ENCODE assay signal across 9 cellular contexts in the genomic region with DNA sequence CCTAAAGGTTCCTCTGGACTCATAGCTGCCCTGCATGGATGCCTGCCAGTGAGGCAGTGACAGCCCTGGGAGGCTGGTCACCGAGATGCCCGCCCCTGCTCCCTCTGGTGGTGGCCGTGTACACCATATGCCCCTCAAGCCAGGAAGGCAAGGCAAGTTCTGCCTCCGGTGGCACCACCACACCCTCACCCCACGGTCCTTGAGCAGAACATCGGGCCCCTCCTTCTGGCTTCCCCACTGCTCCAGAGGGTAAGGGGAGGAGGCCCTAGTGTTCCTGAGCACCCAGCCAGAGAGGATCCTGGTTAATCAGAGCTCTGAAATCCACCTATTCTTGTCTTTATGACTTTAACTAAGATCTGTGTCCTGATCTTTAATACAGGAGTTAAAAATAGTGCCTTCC. TPM values are rescaled to one million over a fixed set of nuclear protein-coding genes. Genes with fewer than 3 reads are reported as not detected.
DNase-seq lines count a peak whose midpoint lies in the region; FAIRE-seq and TF ChIP-seq lines count a peak whose summit lies in the region.
"Had no signal": no experiment of that assay in that cellular context is flagged by ENCODE, and none has a peak within 500 bp of the region (broad histone marks: within the 10 kb centered on the region; RNA-seq: fewer than 3 reads in every experiment).

No MANE protein-coding gene starts in this region.

- H3K9ac ChIP-seq in GM23248 (peak overlapping the region; percentile 39; the same call in 1 of the 2 replicates), OCI-LY1 (ENCODE audit: low read length) (no peak overlapping the region), kidney (ENCODE audit: low read length in 2 of 2) (no peak overlapping the region)

- H3K36me3 Mint-ChIP-seq in activated naive CD4-positive, alpha-beta T cell treated with anti-CD3 and anti-CD28 coated beads, Interleukin-2, amount 10 ng/mL, durations not matched to agents 7 days and 5 days = no peaks in the 10 kb centered on the region
- H3K36me3 Mint-ChIP-seq: activated naive CD8-positive, alpha-beta T cell had no signal

- H3K9me3 ChIP-seq in GM23248 (ENCODE audit: low read depth) (no peaks in the 10 kb centered on the region), OCI-LY1 (ENCODE audit: low read length) (no peaks in the 10 kb centered on the region), kidney (ENCODE audit: control insufficient read depth in 1 of 2, low read length in 2 of 2) (no peaks in the 10 kb centered on the region), vagina (no peaks in the 10 kb centered on the region)

- no peaks in the 10 kb centered on the region for H3K9me2 ChIP-seq in GM23248 (ENCODE audit: insufficient read depth)
- no peaks in the 10 kb centered on the region for H3K9me2 ChIP-seq in OCI-LY1 (ENCODE audit: low read depth, low read length)

- H3K27ac ChIP-seq in GM23248 (peak overlapping the region; percentile 46), OCI-LY1 (ENCODE audit: low read depth, low read length, poor library complexity, severe bottlenecking) (no peak overlapping the region), kidney (ENCODE audit: low read depth in 2 of 2, low read length in 2 of 2) (no peak overlapping the region), vagina (peak overlapping the region; percentile 96)

- no peak for FAIRE-seq in kidney (lab: Jason Lieb, UNC)

- in situ Hi-C loops in GM23248 (cut with MboI) = no loop called here

- TF ChIP-seq CTCF in OCI-LY1 (IDR thresholded peaks at IDR 0.05; ENCODE audit: low read length) (peak; percentile 51; the same call in 1 of the 2 replicates), kidney (IDR thresholded peaks at IDR 0.05; ENCODE audit: borderline replicate concordance, extremely low read depth, insufficient read depth) (peak; percentile 83), vagina (IDR thresholded peaks at IDR 0.05) (peak in 1 of 3 experiments; percentile 63)

- no peak for TF ChIP-seq POLR2A in vagina (IDR thresholded peaks at IDR 0.05)

- H3K27ac Mint-ChIP-seq in activated naive CD4-positive, alpha-beta T cell treated with anti-CD3 and anti-CD28 coated beads, Interleukin-2, amount 10 ng/mL, durations not matched to agents 7 days and 5 days = no peak overlapping the region
- H3K27ac Mint-ChIP-seq: activated naive CD8-positive, alpha-beta T cell had no signal

- CTCF ChIA-PET in activated naive CD4-positive, alpha-beta T cell treated with anti-CD3 and anti-CD28 coated beads, Interleukin-2, amount 10 ng/mL, durations not matched to agents 7 days and 5 days (lab: Charles Lee) = interaction anchor here (0.7 to 3.6 kb wide), 9 partner anchors 11 to 147 kb away, joined by 3 to 31 read pairs (median 6); a partner anchor contains a TSS

- H3K4me1 Mint-ChIP-seq in activated naive CD4-positive, alpha-beta T cell treated with anti-CD3 and anti-CD28 coated beads, Interleukin-2, amount 10 ng/mL, durations not matched to agents 7 days and 5 days = peaks cover 3% of the 10 kb centered on the region

- H4K20me1 ChIP-seq in GM23248 (ENCODE audit: insufficient read depth) = no peaks in the 10 kb centered on the region
- no peaks in the 10 kb centered on the region for H4K20me1 ChIP-seq in OCI-LY1 (ENCODE audit: insufficient read depth, low read length)

- no peaks in the 10 kb centered on the region for H3K9me3 Mint-ChIP-seq in activated naive CD4-positive, alpha-beta T cell treated with anti-CD3 and anti-CD28 coated beads, Interleukin-2, amount 10 ng/mL, durations not matched to agents 7 days and 5 days

- peaks cover 44% of the 10 kb centered on the region for H3F3A ChIP-seq in GM23248 (ENCODE audit: insufficient read depth)
- H3F3A ChIP-seq in OCI-LY1 (ENCODE audit: insufficient read depth, low read length) = no peaks in the 10 kb centered on the region

- H3K4me1 ChIP-seq in GM23248 (ENCODE audit: insufficient read depth) (peaks cover 20% of the 10 kb centered on the region), OCI-LY1 (ENCODE audit: insufficient read depth, low read length, severe bottlenecking) (peaks cover 3% of the 10 kb centered on the region), kidney (ENCODE audit: control insufficient read depth in 1 of 2, insufficient read depth in 1 of 2, low read depth in 1 of 2, low read length in 2 of 2) (peaks cover 6 to 10% of the 10 kb centered on the region in 2 donors), vagina (peaks cover 47% of the 10 kb centered on the region)

- H3K27me3 ChIP-seq in GM23248 (replicated peaks; ENCODE audit: insufficient read depth) = no peaks in the 10 kb centered on the region
- no peaks in the 10 kb centered on the region for H3K27me3 ChIP-seq in OCI-LY1 (ENCODE audit: insufficient read depth, low read length)
- H3K27me3 ChIP-seq in vagina = no peaks in the 10 kb centered on the region

- peak; percentile 10 for DNase-seq in NCI-H510A (lab: John Stamatoyannopoulos, UW)
- no peak for DNase-seq in NCI-H510A treated with DMSO at 0.1 percent for 48 hours (lab: John Stamatoyannopoulos, UW)
- peak; percentile 81 for DNase-seq in GM23248
- DNase-seq in activated naive CD4-positive, alpha-beta T cell treated with anti-CD3 and anti-CD28 coated beads, Interleukin-2, amount 10 ng/mL, durations not matched to agents 7 days and 5 days = peak; percentile 79
- peak; percentile 93 for DNase-seq in kidney
- DNase-seq in vagina (ENCODE audit: extremely low spot score in 2 of 2) = no peak
- DNase-seq in cerebellar nuclear complex (lab: John Stamatoyannopoulos, UW) = no peak

- intact Hi-C loops in kidney (cut with DNase I) (no loop called here), vagina (cut with DNase I) (no loop called here)

- H3K4me2 ChIP-seq in GM23248 (ENCODE audit: unreplicated experiment) (no peak overlapping the region), OCI-LY1 (ENCODE audit: low read length) (no peak overlapping the region)

- H3K79me2 ChIP-seq in GM23248 (ENCODE audit: insufficient read depth) = peaks cover 21% of the 10 kb centered on the region
- H3K79me2 ChIP-seq in OCI-LY1 (ENCODE audit: insufficient read depth, low read length) = no peaks in the 10 kb centered on the region

- H3K4me3 Mint-ChIP-seq in activated naive CD4-positive, alpha-beta T cell treated with anti-CD3 and anti-CD28 coated beads, Interleukin-2, amount 10 ng/mL, durations not matched to agents 7 days and 5 days = no peak overlapping the region
- H3K4me3 Mint-ChIP-seq: activated naive CD8-positive, alpha-beta T cell had no signal

- H3K4me3 ChIP-seq in GM23248 = no peak overlapping the region
- H3K4me3 ChIP-seq in OCI-LY1 (ENCODE audit: low read depth, low read length, poor library complexity, severe bottlenecking) = no peak overlapping the region
- no peak overlapping the region for H3K4me3 ChIP-seq in kidney (ENCODE audit: low read length in 2 of 2)
- no peak overlapping the region for H3K4me3 ChIP-seq in vagina

- H2AFZ ChIP-seq in GM23248 (no peak overlapping the region), OCI-LY1 (ENCODE audit: low read length) (no peak overlapping the region)

- H3K36me3 ChIP-seq in GM23248 (ENCODE audit: low read depth) = peaks cover 21% of the 10 kb centered on the region
- H3K36me3 ChIP-seq in OCI-LY1 (ENCODE audit: insufficient read depth, low read length) = no peaks in the 10 kb centered on the region; the same call in 1 of the 2 replicates
- no peaks in the 10 kb centered on the region for H3K36me3 ChIP-seq in kidney (ENCODE audit: control insufficient read depth in 1 of 2, insufficient read depth in 2 of 2, low read length in 2 of 2)
- H3K36me3 ChIP-seq in vagina = no peaks in the 10 kb centered on the region

- whole genome bisulfite sequencing in GM23248 (ENCODE audit: low coverage in 1 of 2, low lambda C conversion rate in 2 of 2, missing lambda C conversion rate in 2 of 2), 2 experiments = 40 to 45% methylated on average over 6 of the region's 6 CpGs

- H3K27me3 Mint-ChIP-seq in activated naive CD4-positive, alpha-beta T cell treated with anti-CD3 and anti-CD28 coated beads, Interleukin-2, amount 10 ng/mL, durations not matched to agents 7 days and 5 days = peaks cover 13% of the 10 kb centered on the region
- H3K27me3 Mint-ChIP-seq: activated naive CD8-positive, alpha-beta T cell had no signal

RNA-seq across cellular contexts. Expression of a gene that starts 1.6 kb away (rescaled TPM):
- total RNA-seq in GM23248 (2014; rRNA removed; shearing (Covaris generic)) = 2.1 TPM in 1 of 2 replicates, not detected in the other
- polyA plus RNA-seq in GM23248 (2016; fragmentation: Nextera tagmentation; extraction: Ambion mirVana) = 0.31 and 0.32 TPM in 2 replicates
- total RNA-seq in kidney = 75.9 TPM
- 35.6 TPM for polyA plus RNA-seq in kidney (ENCODE audit: insufficient read depth, low read depth, low replicate concordance)
- 323 TPM for total RNA-seq in vagina

RNA-seq across cellular contexts. Expression of a gene that starts 4.7 kb away (rescaled TPM):
- 495 and 615 TPM in 2 replicates for total RNA-seq in GM23248 (2014; rRNA removed; shearing (Covaris generic))
- 801 and 826 TPM in 2 replicates for polyA plus RNA-seq in GM23248 (2016; fragmentation: Nextera tagmentation; extraction: Ambion mirVana)
- total RNA-seq in kidney = 119 TPM
- 174 TPM for polyA plus RNA-seq in kidney (ENCODE audit: insufficient read depth, low read depth, low replicate concordance)
- total RNA-seq in vagina = 259 TPM

RNA-seq across cellular contexts. Expression of a gene that starts 9.6 kb away (rescaled TPM):
- 127 and 159 TPM in 2 replicates for total RNA-seq in GM23248 (2014; rRNA removed; shearing (Covaris generic))
- 540 and 552 TPM in 2 replicates for polyA plus RNA-seq in GM23248 (2016; fragmentation: Nextera tagmentation; extraction: Ambion mirVana)
- 225 TPM for total RNA-seq in kidney
- polyA plus RNA-seq in kidney (ENCODE audit: insufficient read depth, low read depth, low replicate concordance) = 299 TPM
- 116 TPM for total RNA-seq in vagina

RNA-seq across cellular contexts. Expression of a gene that starts 10.6 kb away (rescaled TPM):
- not detected in 2 replicates for total RNA-seq in GM23248 (2014; rRNA removed; shearing (Covaris generic))
- polyA plus RNA-seq in GM23248 (2016; fragmentation: Nextera tagmentation; extraction: Ambion mirVana) (0.30 TPM in 1 of 2 replicates, not detected in the other), kidney (ENCODE audit: insufficient read depth, low read depth, low replicate concordance) (332 TPM)
- total RNA-seq in kidney (83.1 TPM), vagina (not detected)

RNA-seq across cellular contexts. Expression of a gene that starts 16.2 kb away (rescaled TPM):
- 26.9 and 37.8 TPM in 2 replicates for total RNA-seq in GM23248 (2014; rRNA removed; shearing (Covaris generic))
- polyA plus RNA-seq in GM23248 (2016; fragmentation: Nextera tagmentation; extraction: Ambion mirVana) (42.2 and 44.2 TPM in 2 replicates), kidney (ENCODE audit: insufficient read depth, low read depth, low replicate concordance) (71.1 TPM)
- total RNA-seq in kidney (83.6 TPM), vagina (67.3 TPM)

Comparison
In these comparisons a context has a peak if more than half of its experiments do, and no peak if none do; other contexts are left out.
1. DNase-seq: peak in NCI-H510A (single experiment), GM23248 (single experiment), activated naive CD4-positive, alpha-beta T cell treated with anti-CD3 and anti-CD28 coated beads, Interleukin-2, amount 10 ng/mL, durations not matched to agents 7 days and 5 days (single experiment) and kidney (single experiment); none in NCI-H510A treated with DMSO at 0.1 percent for 48 hours (single experiment), vagina (0 of 2) and cerebellar nuclear complex (0 of 2).
2. H3K27ac ChIP-seq: peak in GM23248 (single experiment) and vagina (single experiment); none in OCI-LY1 (single experiment) and kidney (0 of 2).
3. RNA of a gene that starts 1.6 kb away (total RNA-seq): 323 TPM in vagina (single experiment) and 75.9 TPM in kidney (single experiment); 2.1 TPM in GM23248; every median in the first group is over 10 times any median in the second.